In the genomic region with DNA sequence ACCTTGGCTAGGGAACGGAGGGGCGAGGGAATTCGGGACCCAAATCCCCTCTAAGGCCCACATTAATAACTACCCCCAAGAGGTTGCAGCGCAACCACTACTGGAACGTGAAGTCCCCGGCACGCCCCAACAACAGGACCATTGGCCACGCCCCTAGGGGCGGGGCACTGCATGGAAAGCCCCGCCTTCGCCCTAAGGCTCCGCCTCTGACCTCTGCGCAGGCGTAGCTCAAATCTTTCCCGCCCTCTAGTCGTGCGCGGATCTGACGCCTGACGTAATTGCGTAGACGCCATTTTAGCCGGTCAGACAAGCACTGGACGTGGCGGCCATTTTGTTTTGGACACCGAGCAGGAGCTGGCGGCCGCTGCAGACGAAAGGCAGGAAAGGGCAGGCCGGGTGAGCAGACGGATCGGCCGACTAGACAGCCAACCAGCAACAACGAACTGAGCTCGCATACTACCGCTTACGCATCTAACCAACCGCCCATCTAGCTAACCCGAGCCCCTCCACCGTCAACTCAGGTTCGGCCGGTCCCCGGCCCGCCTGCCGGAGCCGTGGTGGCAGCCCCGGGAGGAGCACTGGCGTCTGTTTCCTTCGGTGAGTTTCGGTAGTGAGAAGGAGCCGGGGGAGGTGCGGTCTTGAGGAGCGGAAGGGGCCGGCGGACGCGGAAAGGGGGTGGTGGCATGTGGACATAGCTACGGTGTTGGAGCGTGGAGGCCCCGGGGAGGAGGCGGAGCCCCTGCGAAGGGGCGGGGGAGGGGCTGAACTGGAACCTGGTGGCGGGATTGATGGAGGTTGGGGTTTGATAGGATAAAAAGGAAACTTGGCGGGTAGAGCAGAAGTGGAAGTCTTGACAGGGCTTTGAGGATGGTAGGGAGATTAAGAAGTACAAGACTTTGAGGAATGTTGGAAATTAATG, we compare ENCODE assay signal across 1 cellular context.
TF ChIP-seq lines count a peak whose summit lies in the region.

A gene with protein sequence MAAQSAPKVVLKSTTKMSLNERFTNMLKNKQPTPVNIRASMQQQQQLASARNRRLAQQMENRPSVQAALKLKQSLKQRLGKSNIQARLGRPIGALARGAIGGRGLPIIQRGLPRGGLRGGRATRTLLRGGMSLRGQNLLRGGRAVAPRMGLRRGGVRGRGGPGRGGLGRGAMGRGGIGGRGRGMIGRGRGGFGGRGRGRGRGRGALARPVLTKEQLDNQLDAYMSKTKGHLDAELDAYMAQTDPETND (plus strand): TSS at position 320 of the 919 bp plus-strand sequence. CDS start 2,523 bp downstream, outside the sequence.

TF ChIP-seq in HEK293, 187 proteins besides CTCF, POLR2A, EP300 and RAD21 (continued from another document and continues in another):
- TF ChIP-seq, protein P1, sequence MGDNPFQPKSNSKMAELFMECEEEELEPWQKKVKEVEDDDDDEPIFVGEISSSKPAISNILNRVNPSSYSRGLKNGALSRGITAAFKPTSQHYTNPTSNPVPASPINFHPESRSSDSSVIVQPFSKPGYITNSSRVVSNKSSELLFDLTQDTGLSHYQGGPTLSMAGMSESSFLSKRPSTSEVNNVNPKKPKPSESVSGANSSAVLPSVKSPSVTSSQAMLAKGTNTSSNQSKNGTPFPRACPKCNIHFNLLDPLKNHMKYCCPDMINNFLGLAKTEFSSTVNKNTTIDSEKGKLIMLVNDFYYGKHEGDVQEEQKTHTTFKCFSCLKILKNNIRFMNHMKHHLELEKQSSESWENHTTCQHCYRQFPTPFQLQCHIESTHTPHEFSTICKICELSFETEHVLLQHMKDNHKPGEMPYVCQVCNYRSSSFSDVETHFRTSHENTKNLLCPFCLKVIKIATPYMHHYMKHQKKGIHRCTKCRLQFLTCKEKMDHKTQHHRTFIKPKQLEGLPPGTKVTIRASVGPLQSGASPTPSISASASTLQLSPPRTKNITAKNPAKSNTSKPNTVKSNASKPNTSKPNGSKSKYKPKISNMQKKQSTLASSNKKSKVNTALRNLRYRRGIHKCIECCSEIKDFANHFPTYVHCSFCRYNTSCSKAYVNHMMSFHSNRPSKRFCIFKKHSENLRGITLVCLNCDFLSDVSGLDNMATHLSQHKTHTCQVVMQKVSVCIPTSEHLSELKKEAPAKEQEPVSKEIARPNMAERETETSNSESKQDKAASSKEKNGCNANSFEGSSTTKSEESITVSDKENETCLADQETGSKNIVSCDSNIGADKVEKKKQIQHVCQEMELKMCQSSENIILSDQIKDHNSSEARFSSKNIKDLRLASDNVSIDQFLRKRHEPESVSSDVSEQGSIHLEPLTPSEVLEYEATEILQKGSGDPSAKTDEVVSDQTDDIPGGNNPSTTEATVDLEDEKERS (tag by site-specific recombination; IDR thresholded peaks at IDR 0.05), result peak; percentile 85
- peak; percentile 93 for TF ChIP-seq ZFP37 (tag by site-specific recombination; IDR thresholded peaks at IDR 0.05)
- no peak for TF ChIP-seq ZNF530 (tag by site-specific recombination; IDR thresholded peaks at IDR 0.05; ENCODE audit: low read depth)
- TF ChIP-seq ZNF792 (tag by site-specific recombination; IDR thresholded peaks at IDR 0.05), result peak; percentile 65; the same call in 1 of the 2 replicates
- peak; percentile 91 for TF ChIP-seq ZXDB (tag by site-specific recombination; IDR thresholded peaks at IDR 0.05)
- TF ChIP-seq BCL11A (tag by site-specific recombination; IDR thresholded peaks at IDR 0.05; ENCODE audit: low read depth), result peak; percentile 81; the same call in 1 of the 2 replicates
- TF ChIP-seq, protein P2, sequence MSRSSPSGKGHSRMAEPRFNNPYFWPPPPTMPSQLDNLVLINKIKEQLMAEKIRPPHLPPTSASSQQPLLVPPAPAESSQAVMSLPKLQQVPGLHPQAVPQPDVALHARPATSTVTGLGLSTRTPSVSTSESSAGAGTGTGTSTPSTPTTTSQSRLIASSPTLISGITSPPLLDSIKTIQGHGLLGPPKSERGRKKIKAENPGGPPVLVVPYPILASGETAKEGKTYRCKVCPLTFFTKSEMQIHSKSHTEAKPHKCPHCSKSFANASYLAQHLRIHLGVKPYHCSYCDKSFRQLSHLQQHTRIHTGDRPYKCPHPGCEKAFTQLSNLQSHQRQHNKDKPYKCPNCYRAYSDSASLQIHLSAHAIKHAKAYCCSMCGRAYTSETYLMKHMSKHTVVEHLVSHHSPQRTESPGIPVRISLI (tag by site-specific recombination; IDR thresholded peaks at IDR 0.05), result no peak
- TF ChIP-seq GLIS1 (tag by site-specific recombination; IDR thresholded peaks at IDR 0.05), result peak; percentile 48; the same call in 1 of the 2 replicates
- no peak for TF ChIP-seq ZNF138 (tag by site-specific recombination; IDR thresholded peaks at IDR 0.05; ENCODE audit: borderline replicate concordance)
- no peak for TF ChIP-seq ZNF37A (tag by site-specific recombination; IDR thresholded peaks at IDR 0.05)
- TF ChIP-seq GLI2 (tag by site-specific recombination; IDR thresholded peaks at IDR 0.05; ENCODE audit: borderline replicate concordance, low read depth), result no peak
- TF ChIP-seq, protein P3, sequence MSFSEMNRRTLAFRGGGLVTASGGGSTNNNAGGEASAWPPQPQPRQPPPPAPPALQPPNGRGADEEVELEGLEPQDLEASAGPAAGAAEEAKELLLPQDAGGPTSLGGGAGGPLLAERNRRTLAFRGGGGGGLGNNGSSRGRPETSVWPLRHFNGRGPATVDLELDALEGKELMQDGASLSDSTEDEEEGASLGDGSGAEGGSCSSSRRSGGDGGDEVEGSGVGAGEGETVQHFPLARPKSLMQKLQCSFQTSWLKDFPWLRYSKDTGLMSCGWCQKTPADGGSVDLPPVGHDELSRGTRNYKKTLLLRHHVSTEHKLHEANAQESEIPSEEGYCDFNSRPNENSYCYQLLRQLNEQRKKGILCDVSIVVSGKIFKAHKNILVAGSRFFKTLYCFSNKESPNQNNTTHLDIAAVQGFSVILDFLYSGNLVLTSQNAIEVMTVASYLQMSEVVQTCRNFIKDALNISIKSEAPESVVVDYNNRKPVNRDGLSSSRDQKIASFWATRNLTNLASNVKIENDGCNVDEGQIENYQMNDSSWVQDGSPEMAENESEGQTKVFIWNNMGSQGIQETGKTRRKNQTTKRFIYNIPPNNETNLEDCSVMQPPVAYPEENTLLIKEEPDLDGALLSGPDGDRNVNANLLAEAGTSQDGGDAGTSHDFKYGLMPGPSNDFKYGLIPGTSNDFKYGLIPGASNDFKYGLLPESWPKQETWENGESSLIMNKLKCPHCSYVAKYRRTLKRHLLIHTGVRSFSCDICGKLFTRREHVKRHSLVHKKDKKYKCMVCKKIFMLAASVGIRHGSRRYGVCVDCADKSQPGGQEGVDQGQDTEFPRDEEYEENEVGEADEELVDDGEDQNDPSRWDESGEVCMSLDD (tag by site-specific recombination; IDR thresholded peaks at IDR 0.05), result peak; percentile 62; the same call in 1 of the 2 replicates
- TF ChIP-seq ZNF24 (tag by site-specific recombination; IDR thresholded peaks at IDR 0.05), result peak; percentile 91
- TF ChIP-seq REPIN1 (tag by site-specific recombination; IDR thresholded peaks at IDR 0.05; ENCODE audit: low read depth), result 0 out of 2 replicates have a peak, but pooled peaks have one; percentile 28
- TF ChIP-seq ZNF174 (tag by site-specific recombination; IDR thresholded peaks at IDR 0.05), result no peak
- peak; percentile 62; the same call in 1 of the 2 replicates for TF ChIP-seq ZFHX2 (tag by site-specific recombination; conservative IDR thresholded peaks at IDR 0.05)
- TF ChIP-seq KLF7 (tag by site-specific recombination; IDR thresholded peaks at IDR 0.05; ENCODE audit: borderline replicate concordance), result no peak; the same call in 1 of the 2 replicates
- TF ChIP-seq ZNF169 (tag by site-specific recombination; IDR thresholded peaks at IDR 0.05), result no peak
- no peak for TF ChIP-seq ZNF311 (tag by site-specific recombination; IDR thresholded peaks at IDR 0.05; ENCODE audit: borderline replicate concordance)
- no peak for TF ChIP-seq ZNF132 (tag by site-specific recombination; IDR thresholded peaks at IDR 0.05; ENCODE audit: borderline replicate concordance)
- TF ChIP-seq ZNF776 (tag by site-specific recombination; IDR thresholded peaks at IDR 0.05; ENCODE audit: borderline replicate concordance), result no peak
- no peak for TF ChIP-seq ZNF214 (tag by site-specific recombination; IDR thresholded peaks at IDR 0.05; ENCODE audit: borderline replicate concordance)
- no peak for TF ChIP-seq GFI1B (tag by site-specific recombination; IDR thresholded peaks at IDR 0.05)
- TF ChIP-seq ZNF146 (tag by site-specific recombination; IDR thresholded peaks at IDR 0.05), result peak; percentile 68
- no peak for TF ChIP-seq ZNF544 (tag by site-specific recombination; IDR thresholded peaks at IDR 0.05)
- 0 out of 2 replicates have a peak, but pooled peaks have one; percentile 30 for TF ChIP-seq OVOL3 (tag by site-specific recombination; IDR thresholded peaks at IDR 0.05)
- TF ChIP-seq ZNF768 (tag by site-specific recombination; IDR thresholded peaks at IDR 0.05), result no peak; the same call in 1 of the 2 replicates
- TF ChIP-seq GLIS2 (tag by site-specific recombination; IDR thresholded peaks at IDR 0.05), result peak; percentile 97
- TF ChIP-seq ZSCAN16 (tag by site-specific recombination; IDR thresholded peaks at IDR 0.05), result no peak
- no peak for TF ChIP-seq RBAK (tag by site-specific recombination; IDR thresholded peaks at IDR 0.05)
- peak; percentile 95 for TF ChIP-seq KLF9 (tag by site-specific recombination; IDR thresholded peaks at IDR 0.05; ENCODE audit: low read depth)
- TF ChIP-seq, protein P4, sequence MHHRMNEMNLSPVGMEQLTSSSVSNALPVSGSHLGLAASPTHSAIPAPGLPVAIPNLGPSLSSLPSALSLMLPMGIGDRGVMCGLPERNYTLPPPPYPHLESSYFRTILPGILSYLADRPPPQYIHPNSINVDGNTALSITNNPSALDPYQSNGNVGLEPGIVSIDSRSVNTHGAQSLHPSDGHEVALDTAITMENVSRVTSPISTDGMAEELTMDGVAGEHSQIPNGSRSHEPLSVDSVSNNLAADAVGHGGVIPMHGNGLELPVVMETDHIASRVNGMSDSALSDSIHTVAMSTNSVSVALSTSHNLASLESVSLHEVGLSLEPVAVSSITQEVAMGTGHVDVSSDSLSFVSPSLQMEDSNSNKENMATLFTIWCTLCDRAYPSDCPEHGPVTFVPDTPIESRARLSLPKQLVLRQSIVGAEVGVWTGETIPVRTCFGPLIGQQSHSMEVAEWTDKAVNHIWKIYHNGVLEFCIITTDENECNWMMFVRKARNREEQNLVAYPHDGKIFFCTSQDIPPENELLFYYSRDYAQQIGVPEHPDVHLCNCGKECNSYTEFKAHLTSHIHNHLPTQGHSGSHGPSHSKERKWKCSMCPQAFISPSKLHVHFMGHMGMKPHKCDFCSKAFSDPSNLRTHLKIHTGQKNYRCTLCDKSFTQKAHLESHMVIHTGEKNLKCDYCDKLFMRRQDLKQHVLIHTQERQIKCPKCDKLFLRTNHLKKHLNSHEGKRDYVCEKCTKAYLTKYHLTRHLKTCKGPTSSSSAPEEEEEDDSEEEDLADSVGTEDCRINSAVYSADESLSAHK (tag by site-specific recombination; IDR thresholded peaks at IDR 0.05), result 0 out of 2 replicates have a peak, but pooled peaks have one; percentile 13
- TF ChIP-seq, protein P5, sequence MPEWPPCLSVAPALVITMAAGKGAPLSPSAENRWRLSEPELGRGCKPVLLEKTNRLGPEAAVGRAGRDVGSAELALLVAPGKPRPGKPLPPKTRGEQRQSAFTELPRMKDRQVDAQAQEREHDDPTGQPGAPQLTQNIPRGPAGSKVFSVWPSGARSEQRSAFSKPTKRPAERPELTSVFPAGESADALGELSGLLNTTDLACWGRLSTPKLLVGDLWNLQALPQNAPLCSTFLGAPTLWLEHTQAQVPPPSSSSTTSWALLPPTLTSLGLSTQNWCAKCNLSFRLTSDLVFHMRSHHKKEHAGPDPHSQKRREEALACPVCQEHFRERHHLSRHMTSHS (tag by site-specific recombination; IDR thresholded peaks at IDR 0.05), result no peak
- peak; percentile 87 for TF ChIP-seq ZNF660 (tag by site-specific recombination; IDR thresholded peaks at IDR 0.05)
- TF ChIP-seq, protein P6, sequence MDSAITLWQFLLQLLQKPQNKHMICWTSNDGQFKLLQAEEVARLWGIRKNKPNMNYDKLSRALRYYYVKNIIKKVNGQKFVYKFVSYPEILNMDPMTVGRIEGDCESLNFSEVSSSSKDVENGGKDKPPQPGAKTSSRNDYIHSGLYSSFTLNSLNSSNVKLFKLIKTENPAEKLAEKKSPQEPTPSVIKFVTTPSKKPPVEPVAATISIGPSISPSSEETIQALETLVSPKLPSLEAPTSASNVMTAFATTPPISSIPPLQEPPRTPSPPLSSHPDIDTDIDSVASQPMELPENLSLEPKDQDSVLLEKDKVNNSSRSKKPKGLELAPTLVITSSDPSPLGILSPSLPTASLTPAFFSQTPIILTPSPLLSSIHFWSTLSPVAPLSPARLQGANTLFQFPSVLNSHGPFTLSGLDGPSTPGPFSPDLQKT (IDR thresholded peaks at IDR 0.05; ENCODE audit: borderline replicate concordance, low read depth, low read length), result no peak
- no peak for TF ChIP-seq ZNF114 (tag by site-specific recombination; IDR thresholded peaks at IDR 0.05)
- TF ChIP-seq, protein P7, sequence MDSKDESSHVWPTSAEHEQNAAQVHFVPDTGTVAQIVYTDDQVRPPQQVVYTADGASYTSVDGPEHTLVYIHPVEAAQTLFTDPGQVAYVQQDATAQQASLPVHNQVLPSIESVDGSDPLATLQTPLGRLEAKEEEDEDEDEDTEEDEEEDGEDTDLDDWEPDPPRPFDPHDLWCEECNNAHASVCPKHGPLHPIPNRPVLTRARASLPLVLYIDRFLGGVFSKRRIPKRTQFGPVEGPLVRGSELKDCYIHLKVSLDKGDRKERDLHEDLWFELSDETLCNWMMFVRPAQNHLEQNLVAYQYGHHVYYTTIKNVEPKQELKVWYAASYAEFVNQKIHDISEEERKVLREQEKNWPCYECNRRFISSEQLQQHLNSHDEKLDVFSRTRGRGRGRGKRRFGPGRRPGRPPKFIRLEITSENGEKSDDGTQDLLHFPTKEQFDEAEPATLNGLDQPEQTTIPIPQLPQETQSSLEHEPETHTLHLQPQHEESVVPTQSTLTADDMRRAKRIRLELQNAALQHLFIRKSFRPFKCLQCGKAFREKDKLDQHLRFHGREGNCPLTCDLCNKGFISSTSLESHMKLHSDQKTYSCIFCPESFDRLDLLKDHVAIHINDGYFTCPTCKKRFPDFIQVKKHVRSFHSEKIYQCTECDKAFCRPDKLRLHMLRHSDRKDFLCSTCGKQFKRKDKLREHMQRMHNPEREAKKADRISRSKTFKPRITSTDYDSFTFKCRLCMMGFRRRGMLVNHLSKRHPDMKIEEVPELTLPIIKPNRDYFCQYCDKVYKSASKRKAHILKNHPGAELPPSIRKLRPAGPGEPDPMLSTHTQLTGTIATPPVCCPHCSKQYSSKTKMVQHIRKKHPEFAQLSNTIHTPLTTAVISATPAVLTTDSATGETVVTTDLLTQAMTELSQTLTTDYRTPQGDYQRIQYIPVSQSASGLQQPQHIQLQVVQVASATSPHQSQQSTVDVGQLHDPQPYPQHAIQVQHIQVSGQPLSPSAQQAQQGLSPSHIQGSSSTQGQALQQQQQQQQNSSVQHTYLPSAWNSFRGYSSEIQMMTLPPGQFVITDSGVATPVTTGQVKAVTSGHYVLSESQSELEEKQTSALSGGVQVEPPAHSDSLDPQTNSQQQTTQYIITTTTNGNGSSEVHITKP (tag by site-specific recombination; IDR thresholded peaks at IDR 0.05), result peak; percentile 79
- TF ChIP-seq ZBTB17 (tag by site-specific recombination; IDR thresholded peaks at IDR 0.05), result peak; percentile 90
- TF ChIP-seq OSR2 (tag by site-specific recombination; IDR thresholded peaks at IDR 0.05), result peak; percentile 48; the same call in 1 of the 2 replicates
- peak; percentile 92 for TF ChIP-seq YY2 (tag by site-specific recombination; IDR thresholded peaks at IDR 0.05)
- TF ChIP-seq ZNF324 (tag by site-specific recombination; IDR thresholded peaks at IDR 0.05), result peak; percentile 88
